8 cellular contexts compared by ENCODE assay signal in genomic region chr1:43932786-43933385, GRCh38. TPM values are rescaled to one million over a fixed set of nuclear protein-coding genes. Genes with fewer than 3 reads are reported as not detected.
A peak's percentile ranks its signal among the peaks of the same experiment; 100 is the strongest.
DNase-seq lines count a peak whose midpoint lies in the region; ATAC-seq and TF ChIP-seq lines count a peak whose summit lies in the region.

No MANE protein-coding gene starts in this region.

- POLR2A ChIA-PET in IMR-90 (lab: Charles Lee; ENCODE audit: unreplicated experiment) = no interaction called here

- peak overlapping the region; percentile 4 for H2AK9ac ChIP-seq in IMR-90 (replicated peaks; ENCODE audit: low read depth, low read length, poor library complexity)

- H2BK120ac ChIP-seq in IMR-90 (ENCODE audit: low read depth, low read length) = peak overlapping the region; percentile 67; the same call in 1 of the 2 replicates

- peak overlapping the region in 1 of 2 experiments; percentile 42; a peak in 1 of 4 replicates for H4K8ac ChIP-seq in IMR-90 (ENCODE audit: low read depth in 2 of 2, low read length in 2 of 2)

- H2BK15ac ChIP-seq in IMR-90 (ENCODE audit: low read depth, low read length) = no peak overlapping the region

- peak overlapping the region; percentile 9 for H2AK5ac ChIP-seq in IMR-90 (ENCODE audit: low read depth, low read length)

- H4K5ac ChIP-seq in IMR-90 (ENCODE audit: low read depth, low read length) = no peak overlapping the region

- H3K4me1 ChIP-seq in IMR-90 (ENCODE audit: control insufficient read depth, insufficient read depth, low read length) (peaks cover 10% of the 10 kb centered on the region), mucosa of rectum (ENCODE audit: control insufficient read depth in 2 of 2, insufficient read depth in 2 of 2, low read length in 2 of 2) (peaks cover 24% of the 10 kb centered on the region in 2 donors)

- H2BK20ac ChIP-seq in IMR-90 (ENCODE audit: low read depth, low read length) = peak overlapping the region; percentile 9; the same call in 1 of the 2 replicates

- H3K36me3 ChIP-seq in IMR-90 (ENCODE audit: control insufficient read depth, insufficient read depth, low read length) = peaks cover 6% of the 10 kb centered on the region; the same call in 1 of the 2 replicates
- H3K36me3 ChIP-seq in mucosa of rectum (ENCODE audit: control insufficient read depth in 2 of 2, insufficient read depth in 2 of 2, low read length in 2 of 2) = peaks cover 0 to 3% of the 10 kb centered on the region in 2 donors

- peaks cover 0 to 8% of the 10 kb centered on the region in 2 experiments; a peak in 1 of 4 replicates for H3K79me1 ChIP-seq in IMR-90 (ENCODE audit: low read depth in 1 of 2, low read length in 2 of 2)

- no peak overlapping the region for H3K27ac ChIP-seq in IMR-90 (ENCODE audit: insufficient read depth, low read length)
- no peak overlapping the region for H3K27ac ChIP-seq in mucosa of rectum (ENCODE audit: low read depth in 2 of 2, low read length in 2 of 2)

- H4K91ac ChIP-seq in IMR-90 (ENCODE audit: insufficient read depth, low read depth, low read length) = 0 out of 2 replicates have a peak overlapping the region, but pooled peaks have one; percentile 4

- H3K4me3 ChIP-seq in IMR-90 (ENCODE audit: insufficient read depth, low read depth, low read length) (peak overlapping the region; percentile 37), mucosa of rectum (ENCODE audit: low read length in 2 of 2) (peak overlapping the region; percentile 50 to 58)

- intact Hi-C loops in IMR-90 (cut with micrococcal nuclease) = loop anchor here (5.0 kb wide), 1 partner anchor 81 kb away; no protein-coding TSS in a partner anchor

- dilution Hi-C loops in IMR-90 (cut with HindIII; ENCODE audit: low sequenced_read_pairs, unreplicated experiment) = no loop called here

- in situ Hi-C loops in IMR-90 (cut with MboI; ENCODE audit: low sequenced_read_pairs) (loop anchor here (5.0 kb wide), 1 partner anchor 161 kb away; no protein-coding TSS in a partner anchor), T47D (cut with HindIII; ENCODE audit: low pct_unique_long_range_greater_than_20kb, low sequenced_read_pairs) (no loop called here)

- peak overlapping the region; percentile 11; the same call in 1 of the 2 replicates for H3K23ac ChIP-seq in IMR-90 (ENCODE audit: low read depth, low read length)

- peak overlapping the region; percentile 81 for H3K4ac ChIP-seq in IMR-90 (ENCODE audit: low read depth, low read length)

- H3K9me3 ChIP-seq in IMR-90 (ENCODE audit: control insufficient read depth, insufficient read depth, low read length) = peaks cover 5% of the 10 kb centered on the region
- no peaks in the 10 kb centered on the region for H3K9me3 ChIP-seq in mucosa of rectum (ENCODE audit: control insufficient read depth in 2 of 2, low read length in 2 of 2)

- no peak for TF ChIP-seq POLR2A in IMR-90 (IDR thresholded peaks at IDR 0.05; ENCODE audit: low read depth, low read length)

- no peak for TF ChIP-seq CTCF in IMR-90 (conservative IDR thresholded peaks at IDR 0.05; ENCODE audit: low read depth, low read length)

- peak overlapping the region; percentile 91 for H2AFZ ChIP-seq in IMR-90 (replicated peaks; ENCODE audit: low read length, poor library complexity)

- peaks cover 3% of the 10 kb centered on the region; the same call in 1 of the 2 replicates for H4K20me1 ChIP-seq in IMR-90 (ENCODE audit: insufficient read depth, low read length)

- ATAC-seq in IMR-90 (ENCODE audit: low read depth) = peak; percentile 57
- no peak for ATAC-seq in HG03045 (IDR thresholded peaks at IDR 0.05; ENCODE audit: unreplicated experiment)
- ATAC-seq in HG03520 (IDR thresholded peaks at IDR 0.05; ENCODE audit: unreplicated experiment) = no peak
- no peak for ATAC-seq in HG02852 (IDR thresholded peaks at IDR 0.05; ENCODE audit: unreplicated experiment)

- no peak overlapping the region for H2BK5ac ChIP-seq in IMR-90 (ENCODE audit: low read depth, low read length, poor library complexity, severe bottlenecking)

- H3K27me3 ChIP-seq in IMR-90 (ENCODE audit: control insufficient read depth, insufficient read depth, low read length) = no peaks in the 10 kb centered on the region
- H3K27me3 ChIP-seq in mucosa of rectum (ENCODE audit: control insufficient read depth in 2 of 2, insufficient read depth in 2 of 2, low read length in 2 of 2) = peaks cover 0 to 3% of the 10 kb centered on the region in 2 donors

- peak overlapping the region; percentile 76 for H3K4me2 ChIP-seq in IMR-90 (ENCODE audit: low read depth, low read length)

- H3K56ac ChIP-seq in IMR-90 (ENCODE audit: extremely low read depth, insufficient read depth, low read length) = no peak overlapping the region

- H3K9me1 ChIP-seq in IMR-90 (ENCODE audit: insufficient read depth, low read length) = peaks cover 6% of the 10 kb centered on the region

- H3K9ac ChIP-seq in IMR-90 (ENCODE audit: low read depth, low read length) (no peak overlapping the region), mucosa of rectum (ENCODE audit: low read depth in 1 of 2, low read length in 2 of 2) (peak overlapping the region in 1 of 2 donors; percentile 42)

- WGBS in IMR-90 (ENCODE audit: extremely low coverage in 2 of 2, insufficient read length in 1 of 2), 2 experiments = no CpG with 5 or more reads among the region's 8 CpGs

- DNase-seq in AG08396 (ENCODE audit: low spot score) (peak; percentile 80), IMR-90 (peak; percentile 74), T47D (ENCODE audit: low read depth in 1 of 2, low spot score in 1 of 2) (peak; percentile 19 to 49)
- no peak for DNase-seq in NK-92 treated with Interleukin-12 subunit alpha and Interleukin-12 subunit beta, amount 100 ng/mL, for 24 hours (lab: John Stamatoyannopoulos, UW)

- H3K18ac ChIP-seq in IMR-90 (ENCODE audit: low read depth, low read length) = no peak overlapping the region

- peak overlapping the region; percentile 49 for H3K14ac ChIP-seq in IMR-90 (replicated peaks; ENCODE audit: low read depth, low read length)

- TF ChIP-seq RAD21 in IMR-90 (IDR thresholded peaks at IDR 0.05; ENCODE audit: low read length) = no peak

- CTCF ChIA-PET in IMR-90 (lab: Yijun Ruan, JAX) = interaction anchor here (2.1 to 5.6 kb wide), 2 partner anchors 10 to 166 kb away, joined by 5 to 149 read pairs; no protein-coding TSS in a partner anchor

- BruUV-seq in IMR-90 (replicated peaks; lab: Mats Ljungman, UMichigan) = no TSS peak

TF ChIP-seq in IMR-90, 13 proteins besides CTCF, POLR2A, EP300 and RAD21 (continues in another document):
- TF ChIP-seq RFX5 (IDR thresholded peaks at IDR 0.05; ENCODE audit: low read depth, low read length) = no peak
- TF ChIP-seq CEBPB (IDR thresholded peaks at IDR 0.05; ENCODE audit: low read depth, low read length) = peak; percentile 71; the same call in 1 of the 2 replicates
- no peak for TF ChIP-seq MXI1 (IDR thresholded peaks at IDR 0.05; ENCODE audit: borderline replicate concordance, low read depth, low read length)
- TF ChIP-seq USF2 (IDR thresholded peaks at IDR 0.05; ENCODE audit: low read depth, low read length) = no peak
- no peak for TF ChIP-seq NFE2L2 (IDR thresholded peaks at IDR 0.05; ENCODE audit: low read depth, low read length)
- no peak for TF ChIP-seq ELK1 (IDR thresholded peaks at IDR 0.05; ENCODE audit: borderline replicate concordance, low read depth, low read length)
- peak; percentile 17; the same call in 1 of the 2 replicates for TF ChIP-seq SMC3 (IDR thresholded peaks at IDR 0.05; ENCODE audit: low read depth, low read length)
- TF ChIP-seq CHD1 (IDR thresholded peaks at IDR 0.05; ENCODE audit: low read depth, low read length) = no peak
- TF ChIP-seq MAZ (IDR thresholded peaks at IDR 0.05; ENCODE audit: borderline replicate concordance, low read depth, low read length) = 0 out of 2 replicates have a peak, but pooled peaks have one; percentile 26
- TF ChIP-seq RCOR1 (IDR thresholded peaks at IDR 0.05; ENCODE audit: insufficient replicate concordance, low read length) = peak; percentile 70
- TF ChIP-seq MAFK (IDR thresholded peaks at IDR 0.05; ENCODE audit: low read depth, low read length) = no peak

RNA-seq across cellular contexts. Expression of gene ARTN, which starts 0.7 kb away (rescaled TPM):
- total RNA-seq in IMR-90 (2012; rRNA removed) = not detected in 2 replicates
- 0.23 and 0.29 TPM in 2 replicates for polyA plus RNA-seq in IMR-90 (2012; rRNA removed)
- polyA plus RNA-seq in IMR-90 (2012; cell fraction: cytosol; rRNA removed) = 0.06 and 0.30 TPM in 2 replicates
- 2.3 and 5.2 TPM in 2 replicates for polyA plus RNA-seq in IMR-90 (2012; cell fraction: nucleus; rRNA removed; ENCODE audit: low replicate concordance)

RNA-seq across cellular contexts. Expression of gene IPO13, which starts 13.9 kb away (rescaled TPM):
- 14.2 and 15.2 TPM in 2 replicates for total RNA-seq in IMR-90 (2012; rRNA removed)
- 18.7 and 19.0 TPM in 2 replicates for polyA plus RNA-seq in IMR-90 (2012; rRNA removed)
- polyA plus RNA-seq in IMR-90 (2012; cell fraction: cytosol; rRNA removed) = 17.0 and 20.8 TPM in 2 replicates
- 38.2 and 128 TPM in 2 replicates for polyA plus RNA-seq in IMR-90 (2012; cell fraction: nucleus; rRNA removed; ENCODE audit: low replicate concordance)

RNA-seq across cellular contexts. Expression of gene DPH2, which starts 36.9 kb away (rescaled TPM):
- 18.9 and 21.0 TPM in 2 replicates for total RNA-seq in IMR-90 (2012; rRNA removed)
- 32.2 and 38.0 TPM in 2 replicates for polyA plus RNA-seq in IMR-90 (2012; rRNA removed)
- 23.4 and 39.1 TPM in 2 replicates for polyA plus RNA-seq in IMR-90 (2012; cell fraction: cytosol; rRNA removed)
- 133 and 182 TPM in 2 replicates for polyA plus RNA-seq in IMR-90 (2012; cell fraction: nucleus; rRNA removed; ENCODE audit: low replicate concordance)

RNA-seq across cellular contexts. Expression of gene ATP6V0B, which starts 41.9 kb away (rescaled TPM):
- total RNA-seq in IMR-90 (2012; rRNA removed) = 72.1 and 80.3 TPM in 2 replicates
- 169 and 209 TPM in 2 replicates for polyA plus RNA-seq in IMR-90 (2012; rRNA removed)
- 211 and 228 TPM in 2 replicates for polyA plus RNA-seq in IMR-90 (2012; cell fraction: cytosol; rRNA removed)
- polyA plus RNA-seq in IMR-90 (2012; cell fraction: nucleus; rRNA removed; ENCODE audit: low replicate concordance) = 173 and 195 TPM in 2 replicates

RNA-seq across cellular contexts. Expression of gene B4GALT2, which starts 46.1 kb away (rescaled TPM):
- total RNA-seq in IMR-90 (2012; rRNA removed) = 57.2 and 60.8 TPM in 2 replicates
- 52.3 and 74.7 TPM in 2 replicates for polyA plus RNA-seq in IMR-90 (2012; rRNA removed)
- polyA plus RNA-seq in IMR-90 (2012; cell fraction: cytosol; rRNA removed) = 67.7 and 79.7 TPM in 2 replicates
- 31.2 and 77.9 TPM in 2 replicates for polyA plus RNA-seq in IMR-90 (2012; cell fraction: nucleus; rRNA removed; ENCODE audit: low replicate concordance)
